Comparison of ENCODE assay signal across 8 cellular contexts in the genomic region with DNA sequence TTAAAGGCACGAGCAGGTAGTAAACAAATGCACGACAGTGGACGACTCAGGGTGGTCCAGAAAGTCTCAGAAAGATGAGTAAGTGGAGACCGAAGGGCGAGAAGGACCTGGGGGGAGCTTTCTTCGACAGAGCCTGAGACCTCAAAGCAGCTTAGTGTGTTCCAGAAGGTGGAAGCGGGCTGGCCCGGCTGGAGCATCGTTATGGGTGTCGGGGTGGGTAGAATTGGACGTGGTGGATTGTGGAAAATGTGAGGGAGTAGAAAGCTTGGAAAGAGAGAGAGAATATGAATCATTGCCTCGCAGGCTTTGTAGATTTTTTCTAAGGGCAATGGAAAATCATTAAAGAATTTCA. TPM values are rescaled to one million over a fixed set of nuclear protein-coding genes. Genes with fewer than 3 reads are reported as not detected.
DNase-seq lines count a peak whose midpoint lies in the region; ATAC-seq, FAIRE-seq and TF ChIP-seq lines count a peak whose summit lies in the region.

No MANE protein-coding gene starts in this region.

- TF ChIP-seq POLR2A in GM12892 (IDR thresholded peaks at IDR 0.05; ENCODE audit: low read depth, low read length) = no peak

- TF ChIP-seq CTCF in 22Rv1 (IDR thresholded peaks at IDR 0.05) = no peak
- no peak for TF ChIP-seq CTCF in activated B cell treated with CpG ODN at 0.5 μM for 24 hours (IDR thresholded peaks at IDR 0.05)
- TF ChIP-seq CTCF in lower lobe of right lung (IDR thresholded peaks at IDR 0.05) = no peak

- no peak overlapping the region for H3K4me3 ChIP-seq in lower lobe of right lung

- H3K27me3 ChIP-seq in lower lobe of right lung (ENCODE audit: low read depth) = no peaks in the 10 kb centered on the region

- ATAC-seq in activated B cell treated with CpG ODN at 0.5 μM for 24 hours (ENCODE audit: low read depth) = no peak
- no peak for ATAC-seq in lower lobe of right lung
- ATAC-seq in HG02610 (IDR thresholded peaks at IDR 0.05; ENCODE audit: unreplicated experiment) = no peak

- POLR2A ChIA-PET in activated B cell treated with CpG ODN at 0.5 μM for 24 hours (lab: Charles Lee) = interaction anchor here (1.8 to 3.2 kb wide), 2 partner anchors 138 to 140 kb away, joined by 9 to 15 read pairs; partner anchors contain the start of gene PHYH

- H3K27ac Mint-ChIP-seq in activated B cell treated with CpG ODN at 0.5 μM for 24 hours = no peak overlapping the region

- DNase-seq in GM12892 (ENCODE audit: insufficient read length) = peak; percentile 19
- no peak for DNase-seq in activated B cell treated with CpG ODN at 0.5 μM for 24 hours
- peak; percentile 24 for DNase-seq in iPS-NIHi11 (ENCODE audit: low spot score)
- DNase-seq in SW480 (ENCODE audit: low spot score) = no peak
- DNase-seq in lower lobe of right lung = no peak
- no peak for DNase-seq in NOMO-1 (lab: John Stamatoyannopoulos, UW; ENCODE audit: unreplicated experiment in 2 of 2)

- no peaks in the 10 kb centered on the region for H3K27me3 Mint-ChIP-seq in activated B cell treated with CpG ODN at 0.5 μM for 24 hours

- no peaks in the 10 kb centered on the region for H3K9me3 ChIP-seq in lower lobe of right lung

- peak overlapping the region; percentile 89 for H3K4me3 Mint-ChIP-seq in activated B cell treated with CpG ODN at 0.5 μM for 24 hours

- peaks cover 14% of the 10 kb centered on the region for H3K4me1 ChIP-seq in lower lobe of right lung

- H3K9me3 Mint-ChIP-seq in activated B cell treated with CpG ODN at 0.5 μM for 24 hours = peaks cover under 1% of the 10 kb centered on the region

- CTCF ChIA-PET in activated B cell treated with CpG ODN at 0.5 μM for 24 hours (lab: Charles Lee) = interaction anchor here (0.9 to 4.6 kb wide), 3 partner anchors 10 to 191 kb away, joined by 3 to 32 read pairs (median 16); no protein-coding TSS in a partner anchor

- intact Hi-C loops in activated B cell treated with CpG ODN at 0.5 μM for 24 hours (cut with micrococcal nuclease) = no loop called here
- intact Hi-C loops in lower lobe of right lung (cut with DNase I) = no loop called here

- no peaks in the 10 kb centered on the region for H3K36me3 Mint-ChIP-seq in activated B cell treated with CpG ODN at 0.5 μM for 24 hours (ENCODE audit: low read depth)

- peaks cover 14% of the 10 kb centered on the region for H3K4me1 Mint-ChIP-seq in activated B cell treated with CpG ODN at 0.5 μM for 24 hours

- H3K27ac ChIP-seq in 22Rv1 (peak overlapping the region; percentile 51), lower lobe of right lung (no peak overlapping the region)

- FAIRE-seq in GM12892 (lab: Jason Lieb, UNC) = no peak

- H3K36me3 ChIP-seq in lower lobe of right lung = no peaks in the 10 kb centered on the region

RNA-seq across cellular contexts. Expression of gene MCM10, which starts 0.6 kb away (rescaled TPM):
- polyA plus RNA-seq in GM12892 (2012; ENCODE audit: missing spikeins) = 14.7 TPM
- total RNA-seq in activated B cell treated with CpG ODN at 0.5 μM for 24 hours = 3.7 and 4.6 TPM in 2 replicates
- 0.38 TPM for total RNA-seq in lower lobe of right lung

Comparison
In these comparisons a context has a peak if more than half of its experiments do, and no peak if none do; other contexts are left out.
1. DNase-seq: peak in GM12892 (single experiment) and iPS-NIHi11 (single experiment); none in activated B cell treated with CpG ODN at 0.5 μM for 24 hours (single experiment), SW480 (single experiment), lower lobe of right lung (single experiment) and NOMO-1 (0 of 2).